In the genomic region with DNA sequence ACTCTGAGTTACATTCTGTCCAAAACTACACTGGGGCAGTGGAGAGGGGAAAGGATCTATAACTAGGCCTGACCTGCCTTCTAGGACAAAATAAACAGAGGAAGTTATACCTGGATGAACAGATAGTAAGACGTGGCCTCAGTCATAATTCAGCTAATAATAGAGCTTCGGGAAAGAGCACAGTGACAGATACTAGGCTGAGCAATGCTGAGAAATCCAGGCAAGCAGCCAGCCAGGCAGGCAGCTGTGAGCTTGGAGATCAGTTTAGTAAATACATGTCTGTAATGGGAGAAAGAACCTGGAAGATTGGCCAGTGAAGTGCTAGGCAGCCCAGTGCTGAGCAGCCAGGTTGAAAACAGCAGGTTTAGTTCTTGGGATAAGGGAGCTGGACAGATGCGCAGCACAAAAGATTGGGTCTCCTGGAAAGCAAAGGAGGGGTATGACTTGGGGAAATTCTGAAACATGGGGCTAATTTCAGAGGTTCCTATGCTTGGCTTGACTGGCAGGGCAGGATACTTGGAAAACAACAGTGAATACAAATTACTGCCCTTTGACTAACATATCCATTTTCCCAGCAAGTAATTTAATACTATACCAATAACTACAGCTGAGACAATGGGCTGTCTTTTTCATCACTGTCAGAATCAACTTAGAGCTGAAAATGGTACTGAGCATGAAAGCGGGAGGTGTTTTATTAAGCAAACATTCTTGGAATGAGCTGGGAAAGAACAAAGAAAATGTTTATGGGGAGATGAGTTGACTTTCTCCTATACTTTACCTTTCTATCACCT, we compare ENCODE assay signal across 2 cellular contexts.
A peak's percentile ranks its signal among the peaks of the same experiment; 100 is the strongest.
TF ChIP-seq lines count a peak whose summit lies in the region.

No MANE protein-coding gene starts in this region.

TF ChIP-seq in endothelial cell of umbilical vein, 7 proteins besides CTCF, POLR2A, EP300 and RAD21 (continued from another document):
- TF ChIP-seq GATA2 (IDR thresholded peaks at IDR 0.05; ENCODE audit: insufficient read depth, insufficient read length, low read depth, low read length) (no peak), JUN (IDR thresholded peaks at IDR 0.05; ENCODE audit: borderline replicate concordance, insufficient read depth, insufficient read length, low read depth) (no peak), EZH2 (IDR thresholded peaks at IDR 0.05; ENCODE audit: borderline replicate concordance, low read depth, low read length, severe bottlenecking) (no peak)

TF ChIP-seq in neural cell, 6 proteins besides CTCF, POLR2A, EP300 and RAD21 (continued from another document):
- TF ChIP-seq, protein P1, sequence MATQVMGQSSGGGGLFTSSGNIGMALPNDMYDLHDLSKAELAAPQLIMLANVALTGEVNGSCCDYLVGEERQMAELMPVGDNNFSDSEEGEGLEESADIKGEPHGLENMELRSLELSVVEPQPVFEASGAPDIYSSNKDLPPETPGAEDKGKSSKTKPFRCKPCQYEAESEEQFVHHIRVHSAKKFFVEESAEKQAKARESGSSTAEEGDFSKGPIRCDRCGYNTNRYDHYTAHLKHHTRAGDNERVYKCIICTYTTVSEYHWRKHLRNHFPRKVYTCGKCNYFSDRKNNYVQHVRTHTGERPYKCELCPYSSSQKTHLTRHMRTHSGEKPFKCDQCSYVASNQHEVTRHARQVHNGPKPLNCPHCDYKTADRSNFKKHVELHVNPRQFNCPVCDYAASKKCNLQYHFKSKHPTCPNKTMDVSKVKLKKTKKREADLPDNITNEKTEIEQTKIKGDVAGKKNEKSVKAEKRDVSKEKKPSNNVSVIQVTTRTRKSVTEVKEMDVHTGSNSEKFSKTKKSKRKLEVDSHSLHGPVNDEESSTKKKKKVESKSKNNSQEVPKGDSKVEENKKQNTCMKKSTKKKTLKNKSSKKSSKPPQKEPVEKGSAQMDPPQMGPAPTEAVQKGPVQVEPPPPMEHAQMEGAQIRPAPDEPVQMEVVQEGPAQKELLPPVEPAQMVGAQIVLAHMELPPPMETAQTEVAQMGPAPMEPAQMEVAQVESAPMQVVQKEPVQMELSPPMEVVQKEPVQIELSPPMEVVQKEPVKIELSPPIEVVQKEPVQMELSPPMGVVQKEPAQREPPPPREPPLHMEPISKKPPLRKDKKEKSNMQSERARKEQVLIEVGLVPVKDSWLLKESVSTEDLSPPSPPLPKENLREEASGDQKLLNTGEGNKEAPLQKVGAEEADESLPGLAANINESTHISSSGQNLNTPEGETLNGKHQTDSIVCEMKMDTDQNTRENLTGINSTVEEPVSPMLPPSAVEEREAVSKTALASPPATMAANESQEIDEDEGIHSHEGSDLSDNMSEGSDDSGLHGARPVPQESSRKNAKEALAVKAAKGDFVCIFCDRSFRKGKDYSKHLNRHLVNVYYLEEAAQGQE (IDR thresholded peaks at IDR 0.05; ENCODE audit: borderline replicate concordance) = peak; percentile 36
- peak; percentile 25 for TF ChIP-seq POLR2AphosphoS5 (IDR thresholded peaks at IDR 0.05)
- TF ChIP-seq TAF1 (IDR thresholded peaks at IDR 0.05; ENCODE audit: low read depth) = no peak
- no peak for TF ChIP-seq MXI1 (conservative IDR thresholded peaks at IDR 0.05; ENCODE audit: poor library complexity, severe bottlenecking)
